1 cellular context compared by ENCODE assay signal in genomic region chr12:111072299-111072698, GRCh38.
TF ChIP-seq lines count a peak whose summit lies in the region.

No MANE protein-coding gene starts in this region.

TF ChIP-seq in WTC11, 78 proteins besides CTCF, POLR2A, EP300 and RAD21 (continued from another document):
- TF ChIP-seq, protein P1, sequence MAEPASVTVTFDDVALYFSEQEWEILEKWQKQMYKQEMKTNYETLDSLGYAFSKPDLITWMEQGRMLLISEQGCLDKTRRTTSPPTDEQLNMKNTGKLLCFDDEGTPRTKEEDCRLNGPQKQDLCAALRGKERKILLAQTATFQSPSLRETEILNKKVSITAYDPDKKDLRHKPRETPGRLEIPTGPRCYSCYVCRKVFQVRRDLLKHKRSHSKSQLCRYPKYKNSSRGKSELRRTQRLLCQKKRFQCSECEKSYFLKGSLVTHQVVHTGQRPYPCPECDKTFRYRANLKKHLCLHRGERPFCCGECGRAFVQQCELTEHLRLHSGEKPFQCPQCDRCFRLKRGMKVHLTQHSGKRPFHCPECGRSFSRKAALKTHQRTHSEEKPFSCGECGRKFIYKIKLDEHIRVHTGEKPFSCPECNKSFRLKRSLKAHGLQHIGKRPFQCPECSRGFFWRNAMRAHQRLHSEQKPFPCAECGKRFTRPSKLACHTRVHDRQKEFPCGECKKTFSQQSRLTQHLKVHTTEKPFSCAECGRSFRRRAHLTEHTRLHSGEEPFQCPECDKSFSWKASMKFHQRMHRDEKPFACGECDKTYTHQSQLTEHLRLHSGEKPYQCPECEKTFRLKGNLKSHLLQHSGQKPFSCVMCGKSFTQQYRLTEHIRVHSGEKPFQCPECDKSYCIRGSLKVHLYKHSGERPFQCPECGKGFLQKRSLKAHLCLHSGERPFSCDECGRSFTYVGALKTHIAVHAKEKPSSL (CRISPR knock-in tag; conservative IDR thresholded peaks at IDR 0.05): no peak
- TF ChIP-seq, protein P2, sequence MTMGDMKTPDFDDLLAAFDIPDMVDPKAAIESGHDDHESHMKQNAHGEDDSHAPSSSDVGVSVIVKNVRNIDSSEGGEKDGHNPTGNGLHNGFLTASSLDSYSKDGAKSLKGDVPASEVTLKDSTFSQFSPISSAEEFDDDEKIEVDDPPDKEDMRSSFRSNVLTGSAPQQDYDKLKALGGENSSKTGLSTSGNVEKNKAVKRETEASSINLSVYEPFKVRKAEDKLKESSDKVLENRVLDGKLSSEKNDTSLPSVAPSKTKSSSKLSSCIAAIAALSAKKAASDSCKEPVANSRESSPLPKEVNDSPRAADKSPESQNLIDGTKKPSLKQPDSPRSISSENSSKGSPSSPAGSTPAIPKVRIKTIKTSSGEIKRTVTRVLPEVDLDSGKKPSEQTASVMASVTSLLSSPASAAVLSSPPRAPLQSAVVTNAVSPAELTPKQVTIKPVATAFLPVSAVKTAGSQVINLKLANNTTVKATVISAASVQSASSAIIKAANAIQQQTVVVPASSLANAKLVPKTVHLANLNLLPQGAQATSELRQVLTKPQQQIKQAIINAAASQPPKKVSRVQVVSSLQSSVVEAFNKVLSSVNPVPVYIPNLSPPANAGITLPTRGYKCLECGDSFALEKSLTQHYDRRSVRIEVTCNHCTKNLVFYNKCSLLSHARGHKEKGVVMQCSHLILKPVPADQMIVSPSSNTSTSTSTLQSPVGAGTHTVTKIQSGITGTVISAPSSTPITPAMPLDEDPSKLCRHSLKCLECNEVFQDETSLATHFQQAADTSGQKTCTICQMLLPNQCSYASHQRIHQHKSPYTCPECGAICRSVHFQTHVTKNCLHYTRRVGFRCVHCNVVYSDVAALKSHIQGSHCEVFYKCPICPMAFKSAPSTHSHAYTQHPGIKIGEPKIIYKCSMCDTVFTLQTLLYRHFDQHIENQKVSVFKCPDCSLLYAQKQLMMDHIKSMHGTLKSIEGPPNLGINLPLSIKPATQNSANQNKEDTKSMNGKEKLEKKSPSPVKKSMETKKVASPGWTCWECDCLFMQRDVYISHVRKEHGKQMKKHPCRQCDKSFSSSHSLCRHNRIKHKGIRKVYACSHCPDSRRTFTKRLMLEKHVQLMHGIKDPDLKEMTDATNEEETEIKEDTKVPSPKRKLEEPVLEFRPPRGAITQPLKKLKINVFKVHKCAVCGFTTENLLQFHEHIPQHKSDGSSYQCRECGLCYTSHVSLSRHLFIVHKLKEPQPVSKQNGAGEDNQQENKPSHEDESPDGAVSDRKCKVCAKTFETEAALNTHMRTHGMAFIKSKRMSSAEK (CRISPR knock-in tag; IDR thresholded peaks at IDR 0.05; ENCODE audit: borderline replicate concordance): no peak
- TF ChIP-seq SP1 (CRISPR knock-in tag; conservative IDR thresholded peaks at IDR 0.05): no peak
- no peak for TF ChIP-seq ATF6 (CRISPR knock-in tag; IDR thresholded peaks at IDR 0.05)
